ENCODE assay signal across 30 cellular contexts in the genomic region with DNA sequence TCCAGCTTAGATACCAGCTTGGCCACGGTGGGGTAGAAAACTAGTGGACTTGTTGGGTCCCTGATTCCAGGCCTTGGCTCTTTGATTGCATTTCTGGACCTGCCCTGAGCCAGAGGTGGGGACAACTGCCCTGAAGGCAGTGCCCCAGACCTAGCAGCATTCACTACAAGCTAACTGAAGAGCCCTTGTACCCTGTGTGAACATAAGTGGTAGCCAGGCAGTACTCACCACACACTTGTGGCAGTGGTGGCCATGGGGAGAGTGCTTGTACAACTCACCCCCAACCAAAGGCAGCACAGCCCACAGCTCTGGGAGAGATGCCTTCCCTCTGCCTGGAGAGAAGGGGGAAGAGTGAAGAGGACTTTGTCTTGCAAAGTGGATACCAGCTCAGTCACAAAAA.
"Had no signal": no experiment of that assay in that cellular context is flagged by ENCODE, and none has a peak within 500 bp of the region (broad histone marks: within the 10 kb centered on the region; RNA-seq: fewer than 3 reads in every experiment).

No MANE protein-coding gene starts in this region.

- H3K4me3 Mint-ChIP-seq: activated CD4-positive, alpha-beta memory T cell treated with anti-CD3 and anti-CD28 coated beads, Interleukin-2, amount 10 ng/mL, durations not matched to agents 7 days and 5 days; activated CD4-positive, alpha-beta T cell treated with anti-CD3 and anti-CD28 coated beads, Interleukin-2, amount 10 ng/mL, durations not matched to agents 7 days and 5 days; activated naive CD4-positive, alpha-beta T cell treated with anti-CD3 and anti-CD28 coated beads, Interleukin-2, amount 10 ng/mL, durations not matched to agents 7 days and 5 days; activated naive CD8-positive, alpha-beta T cell treated with anti-CD3 and anti-CD28 coated beads, Interleukin-2, amount 10 ng/mL, durations not matched to agents 7 days and 5 days; activated T-cell treated with anti-CD3 and anti-CD28 coated beads, Interleukin-2, amount 50 U/mL, for 24 hours; activated T-cell treated with anti-CD3 and anti-CD28 coated beads, Interleukin-2, amount 50 U/mL, for 72 hours; brain; central memory CD8-positive, alpha-beta T cell; dendritic cell treated with granulocyte-macrophage colony-stimulating factor and Interleukin-4, amounts not matched to agents 40 ng/mL and 50 ng/mL, for 4 days; endodermal cell; T-helper 17 cell; T-helper 2 cell treated with Interferon-gamma antibody and Interleukin-4, amounts not matched to agents 5 μg/mL and 100 μg/mL, for 36 hours had no signal

- H3K9me3 Mint-ChIP-seq: activated naive CD8-positive, alpha-beta T cell treated with anti-CD3 and anti-CD28 coated beads, Interleukin-2, amount 10 ng/mL, durations not matched to agents 7 days and 5 days had no signal

- H3K4me3 ChIP-seq: ascending aorta, breast epithelium, coronary artery, dorsolateral prefrontal cortex had no signal

- H3K27ac ChIP-seq: ascending aorta, breast epithelium, coronary artery, dorsolateral prefrontal cortex had no signal

- DNase-seq: activated CD4-positive, alpha-beta memory T cell treated with anti-CD3 and anti-CD28 coated beads, Interleukin-2, amount 10 ng/mL, durations not matched to agents 7 days and 5 days; activated CD4-positive, alpha-beta T cell treated with anti-CD3 and anti-CD28 coated beads for 1 hour; activated CD4-positive, alpha-beta T cell treated with anti-CD3 and anti-CD28 coated beads for 4 hours; activated CD4-positive, alpha-beta T cell treated with anti-CD3 and anti-CD28 coated beads, Interleukin-2, amount 10 ng/mL, durations not matched to agents 7 days and 5 days; activated CD4-positive, alpha-beta T cell treated with anti-CD3 and anti-CD28 coated beads, Interleukin-2, amount 50 U/mL, for 4 hours; activated CD8-positive, alpha-beta memory T cell treated with anti-CD3 and anti-CD28 coated beads, Interleukin-2, amount 50 U/mL, for 48 hours; activated gamma-delta T cell; activated naive CD4-positive, alpha-beta T cell; activated naive CD4-positive, alpha-beta T cell treated with anti-CD3 and anti-CD28 coated beads, Interleukin-2, amount 10 ng/mL, durations not matched to agents 7 days and 5 days; activated naive CD8-positive, alpha-beta T cell treated with anti-CD3 and anti-CD28 coated beads, Interleukin-2, amount 10 ng/mL, durations not matched to agents 7 days and 5 days; activated T-cell treated with anti-CD3 and anti-CD28 coated beads for 4 hours; activated T-cell treated with anti-CD3 and anti-CD28 coated beads, Interleukin-2, amount 50 U/mL, for 24 hours; activated T-cell treated with anti-CD3 and anti-CD28 coated beads, Interleukin-2, amount 50 U/mL, for 72 hours; dorsolateral prefrontal cortex; effector memory CD4-positive, alpha-beta T cell; foreskin fibroblast; head of caudate nucleus; T-helper 1 cell; T-helper 17 cell; T1000 had no signal

- H3K27me3 ChIP-seq: ascending aorta, breast epithelium, dorsolateral prefrontal cortex had no signal

- H3K36me3 ChIP-seq: ascending aorta, breast epithelium had no signal

- H3K4me1 Mint-ChIP-seq: activated CD4-positive, alpha-beta memory T cell treated with anti-CD3 and anti-CD28 coated beads, Interleukin-2, amount 10 ng/mL, durations not matched to agents 7 days and 5 days; activated CD4-positive, alpha-beta T cell treated with anti-CD3 and anti-CD28 coated beads, Interleukin-2, amount 10 ng/mL, durations not matched to agents 7 days and 5 days; activated naive CD4-positive, alpha-beta T cell treated with anti-CD3 and anti-CD28 coated beads, Interleukin-2, amount 10 ng/mL, durations not matched to agents 7 days and 5 days; activated naive CD8-positive, alpha-beta T cell treated with anti-CD3 and anti-CD28 coated beads, Interleukin-2, amount 10 ng/mL, durations not matched to agents 7 days and 5 days; central memory CD8-positive, alpha-beta T cell; endodermal cell; T-helper 17 cell had no signal

- H3K4me1 ChIP-seq: ascending aorta, breast epithelium had no signal

- H3K27me3 Mint-ChIP-seq: activated CD4-positive, alpha-beta memory T cell treated with anti-CD3 and anti-CD28 coated beads, Interleukin-2, amount 10 ng/mL, durations not matched to agents 7 days and 5 days; activated CD4-positive, alpha-beta T cell treated with anti-CD3 and anti-CD28 coated beads, Interleukin-2, amount 10 ng/mL, durations not matched to agents 7 days and 5 days; activated naive CD4-positive, alpha-beta T cell treated with anti-CD3 and anti-CD28 coated beads, Interleukin-2, amount 10 ng/mL, durations not matched to agents 7 days and 5 days; activated naive CD8-positive, alpha-beta T cell treated with anti-CD3 and anti-CD28 coated beads, Interleukin-2, amount 10 ng/mL, durations not matched to agents 7 days and 5 days; activated T-cell treated with anti-CD3 and anti-CD28 coated beads, Interleukin-2, amount 50 U/mL, for 24 hours; brain; central memory CD8-positive, alpha-beta T cell; dendritic cell treated with granulocyte-macrophage colony-stimulating factor and Interleukin-4, amounts not matched to agents 40 ng/mL and 50 ng/mL, for 4 days; T-helper 17 cell had no signal

- ATAC-seq: activated naive CD4-positive, alpha-beta T cell treated with anti-CD3 and anti-CD28 coated beads, Interleukin-2, amount 50 U/mL, for 72 hours; activated T-cell treated with anti-CD3 and anti-CD28 coated beads, Interleukin-2, amount 50 U/mL, for 72 hours; esophagus mucosa; T-helper 17 cell had no signal

- H3K36me3 Mint-ChIP-seq: activated naive CD4-positive, alpha-beta T cell treated with anti-CD3 and anti-CD28 coated beads, Interleukin-2, amount 10 ng/mL, durations not matched to agents 7 days and 5 days; activated naive CD4-positive, alpha-beta T cell treated with anti-CD3 and anti-CD28 coated beads, Interleukin-2, amount 50 U/mL, for 72 hours; activated naive CD8-positive, alpha-beta T cell treated with anti-CD3 and anti-CD28 coated beads, Interleukin-2, amount 10 ng/mL, durations not matched to agents 7 days and 5 days had no signal

- H3K27ac Mint-ChIP-seq: activated CD4-positive, alpha-beta memory T cell treated with anti-CD3 and anti-CD28 coated beads, Interleukin-2, amount 10 ng/mL, durations not matched to agents 7 days and 5 days; activated CD4-positive, alpha-beta T cell treated with anti-CD3 and anti-CD28 coated beads, Interleukin-2, amount 10 ng/mL, durations not matched to agents 7 days and 5 days; activated naive CD4-positive, alpha-beta T cell treated with anti-CD3 and anti-CD28 coated beads, Interleukin-2, amount 10 ng/mL, durations not matched to agents 7 days and 5 days; activated naive CD4-positive, alpha-beta T cell treated with anti-CD3 and anti-CD28 coated beads, Interleukin-2, amount 50 U/mL, for 72 hours; activated naive CD8-positive, alpha-beta T cell treated with anti-CD3 and anti-CD28 coated beads, Interleukin-2, amount 10 ng/mL, durations not matched to agents 7 days and 5 days; activated T-cell treated with anti-CD3 and anti-CD28 coated beads, Interleukin-2, amount 50 U/mL, for 24 hours; activated T-cell treated with anti-CD3 and anti-CD28 coated beads, Interleukin-2, amount 50 U/mL, for 72 hours; brain; dendritic cell treated with granulocyte-macrophage colony-stimulating factor and Interleukin-4, amounts not matched to agents 40 ng/mL and 50 ng/mL, for 4 days; endodermal cell; T-helper 17 cell; T-helper 2 cell treated with Interferon-gamma antibody and Interleukin-4, amounts not matched to agents 5 μg/mL and 100 μg/mL, for 36 hours had no signal

- H3K9me3 ChIP-seq: breast epithelium had no signal
